ENCODE assay signal across 7 cellular contexts in genomic region chr5:59390074-59390659, GRCh38.
DNase-seq lines count a peak whose midpoint lies in the region; ATAC-seq and TF ChIP-seq lines count a peak whose summit lies in the region.

No MANE protein-coding gene starts in this region.

- no peak overlapping the region for H3K27ac ChIP-seq in left lung

- H3K9me3 ChIP-seq in adipocyte (ENCODE audit: control insufficient read depth, low read length) (no peaks in the 10 kb centered on the region), left lung (no peaks in the 10 kb centered on the region)

- H3K27me3 ChIP-seq in adipocyte (replicated peaks; ENCODE audit: control insufficient read depth, insufficient read depth, low read length): peaks cover 13% of the 10 kb centered on the region
- no peaks in the 10 kb centered on the region for H3K27me3 ChIP-seq in left lung

- peak; percentile 48 to 56 for TF ChIP-seq CTCF in left lung (IDR thresholded peaks at IDR 0.05)

- ATAC-seq in left lung: peak; percentile 66

- H3K9ac ChIP-seq in adipocyte (ENCODE audit: low read length): no peak overlapping the region

- H3K36me3 ChIP-seq in adipocyte (ENCODE audit: control insufficient read depth, insufficient read depth, low read length, severe bottlenecking) (no peaks in the 10 kb centered on the region), left lung (no peaks in the 10 kb centered on the region)

- intact Hi-C loops in left lung (cut with DNase I): loop anchor here in 1 of 2 donors (5.0 kb wide), 1 partner anchor 402 kb away; no protein-coding TSS in a partner anchor

- H3K4me3 ChIP-seq in adipocyte (ENCODE audit: low read length): no peak overlapping the region
- H3K4me3 ChIP-seq in left lung: no peak overlapping the region

- H3K4me1 ChIP-seq in adipocyte (ENCODE audit: control insufficient read depth, insufficient read depth, low read length): no peaks in the 10 kb centered on the region
- H3K4me1 ChIP-seq in left lung: no peaks in the 10 kb centered on the region

- peak; percentile 26 for DNase-seq in DMS53 treated with DMSO at 0.1 percent for 48 hours (lab: John Stamatoyannopoulos, UW; ENCODE audit: unreplicated experiment)
- peak; percentile 0 for DNase-seq in HK-2 (ENCODE audit: unreplicated experiment)
- DNase-seq in adipocyte (ENCODE audit: low read depth): peak; percentile 82
- DNase-seq in left lung: no peak
- DNase-seq in activated T-cell treated with anti-CD3 and anti-CD28 coated beads, Interleukin-2, amount 50 U/mL, for 1 hour: no peak
- no peak for DNase-seq in AG08395 (ENCODE audit: low spot score)
- no peak for DNase-seq in cerebellum (ENCODE audit: low spot score)

Comparison
In these comparisons a context has a peak if more than half of its experiments do, and no peak if none do; other contexts are left out.
1. DNase-seq: peak in DMS53 treated with DMSO at 0.1 percent for 48 hours (single experiment), HK-2 (single experiment) and adipocyte (single experiment); none in left lung (0 of 2), activated T-cell treated with anti-CD3 and anti-CD28 coated beads, Interleukin-2, amount 50 U/mL, for 1 hour (single experiment), AG08395 (single experiment) and cerebellum (single experiment).